8 cellular contexts compared by ENCODE assay signal in genomic region chrX:53312946-53313745, GRCh38. TPM values are rescaled to one million over a fixed set of nuclear protein-coding genes. Genes with fewer than 3 reads are reported as not detected.
DNase-seq lines count a peak whose midpoint lies in the region; ATAC-seq and TF ChIP-seq lines count a peak whose summit lies in the region.

No MANE protein-coding gene starts in this region.

- ATAC-seq in right lobe of liver = peak; percentile 81 to 89 (median 85)
- ATAC-seq in GM18861 (IDR thresholded peaks at IDR 0.05; ENCODE audit: unreplicated experiment) = no peak

- no peaks in the 10 kb centered on the region for H3K9me3 ChIP-seq in right lobe of liver

- TF ChIP-seq POLR2A in right lobe of liver (IDR thresholded peaks at IDR 0.05) = no peak

- DNase-seq in BJ (ENCODE audit: low read depth) (no peak), GM19238 (ENCODE audit: insufficient read length, low spot score) (peak; percentile 41), NCI-H2107 treated with DMSO at 0.1 percent for 48 hours (lab: John Stamatoyannopoulos, UW; ENCODE audit: unreplicated experiment) (peak; percentile 59), dedifferentiated amniotic fluid mesenchymal stem cell (ENCODE audit: extremely low spot score) (peak; percentile 74), right lobe of liver (peak in 2 of 3 donors; percentile 46 to 53)
- peak; percentile 69 for DNase-seq in activated CD4-positive, alpha-beta T cell treated with anti-CD3 and anti-CD28 coated beads for 48 hours
- peak; percentile 48 for DNase-seq in stimulated activated CD8-positive, alpha-beta memory T cell treated with anti-CD3 and anti-CD28 coated beads, Interleukin-15, amount 100 ng/mL, for 1 hour (ENCODE audit: low read depth)

- H3K36me3 ChIP-seq in BJ (ENCODE audit: control insufficient read depth, insufficient read depth, low read length) (no peaks in the 10 kb centered on the region), right lobe of liver (no peaks in the 10 kb centered on the region)

- H3K27me3 ChIP-seq in BJ (ENCODE audit: control insufficient read depth, insufficient read depth, low read length) (no peaks in the 10 kb centered on the region; the same call in 1 of the 2 replicates), right lobe of liver (no peaks in the 10 kb centered on the region)

- WGBS in right lobe of liver (ENCODE audit: insufficient coverage, low coverage, low lambda C conversion rate, missing lambda C conversion rate) = 6% methylated on average over 8 of the region's 8 CpGs

- POLR2A ChIA-PET in BJ (lab: Charles Lee) = interaction anchor here (1.0 kb wide), 1 partner anchor 26 kb away, joined by 3 read pairs; no protein-coding TSS in a partner anchor

- no peaks in the 10 kb centered on the region for H3K4me1 ChIP-seq in right lobe of liver

- TF ChIP-seq CTCF in BJ (IDR thresholded peaks at IDR 0.05; ENCODE audit: insufficient read depth, low read depth, low read length) = peak; percentile 62
- peak; percentile 77 to 86 (median 84) for TF ChIP-seq CTCF in right lobe of liver (IDR thresholded peaks at IDR 0.05)

- intact Hi-C loops in right lobe of liver (cut with DNase I) = loop anchor here (10.0 kb wide), 1 partner anchor 122 kb away; the partner anchor contains the start of gene HSD17B10 (in 2 of the 2)

- no peak overlapping the region for H3K27ac ChIP-seq in right lobe of liver

- no peak overlapping the region for H3K4me3 ChIP-seq in BJ (ENCODE audit: low read depth, low read length)
- H3K4me3 ChIP-seq in right lobe of liver = no peak overlapping the region

- CTCF ChIA-PET in BJ (lab: Yijun Ruan, JAX) = interaction anchor here (0.7 to 3.0 kb wide), 28 partner anchors 9 to 1482 kb away, joined by 3 to 28 read pairs (median 4); partner anchors contain the start of genes RIBC1 and SMC1A

RNA-seq across cellular contexts. Expression of gene IQSEC2, which starts 31.8 kb away (rescaled TPM):
- polyA plus RNA-seq in BJ (2011; rRNA removed) = 10.6 and 13.5 TPM in 2 replicates
- 14.7 and 15.5 TPM in 2 replicates for polyA minus RNA-seq in BJ (2011; rRNA and poly(A)+ RNA removed)
- 1 to 10 TPM; 1.9 to 2.8 (median 2.2) TPM for total RNA-seq in right lobe of liver
